Comparison of ENCODE assay signal across 8 cellular contexts in the genomic region with DNA sequence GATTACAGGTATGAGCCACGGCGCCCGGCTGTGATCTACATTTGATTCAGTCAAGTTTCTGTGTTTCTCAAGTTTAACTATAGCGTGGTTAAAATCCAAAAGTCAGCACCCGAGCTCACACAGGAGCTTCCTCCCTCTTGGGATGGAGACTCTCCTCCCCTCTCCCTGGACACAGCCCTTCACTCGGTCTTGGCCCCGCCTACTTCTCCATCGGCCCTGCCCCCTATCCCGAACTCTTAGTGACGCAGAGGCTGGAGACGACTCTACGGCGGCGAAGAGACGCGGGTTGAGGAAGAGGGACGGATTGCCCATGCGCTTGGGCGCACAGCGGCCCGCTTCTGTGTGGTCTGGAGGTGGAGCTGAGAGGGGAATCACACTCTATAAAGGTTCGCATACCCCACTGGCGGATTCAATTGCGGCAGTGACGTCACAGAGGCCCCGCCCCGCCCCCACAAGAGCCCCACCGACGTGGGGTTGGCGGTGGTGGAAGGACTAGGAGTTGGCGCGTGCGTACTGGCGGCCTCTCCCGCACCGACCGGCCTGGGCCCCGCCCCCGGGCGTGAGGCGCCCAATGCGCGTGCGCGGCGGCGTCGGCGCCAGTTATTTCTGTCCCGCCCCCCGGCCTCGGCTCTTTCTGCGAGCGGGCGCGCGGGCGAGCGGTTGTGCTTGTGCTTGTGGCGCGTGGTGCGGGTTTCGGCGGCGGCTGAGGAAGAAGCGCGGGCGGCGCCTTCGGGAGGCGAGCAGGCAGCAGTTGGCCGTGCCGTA. TPM values are rescaled to one million over a fixed set of nuclear protein-coding genes. Genes with fewer than 3 reads are reported as not detected.
A peak's percentile ranks its signal among the peaks of the same experiment; 100 is the strongest.
DNase-seq lines count a peak whose midpoint lies in the region; ATAC-seq and TF ChIP-seq lines count a peak whose summit lies in the region.

A gene (plus strand): TSS at position 239 of the 765 bp plus-strand sequence. CDS start 694 bp downstream, outside the sequence.

- H3K27ac ChIP-seq in PC-9: peak within 1 kb of the TSS; percentile 88
- H3K27ac ChIP-seq in cardiac muscle cell: peak within 1 kb of the TSS; percentile 90
- peak within 1 kb of the TSS; percentile 97 for H3K27ac ChIP-seq in psoas muscle
- peak within 1 kb of the TSS; percentile 96 for H3K27ac ChIP-seq in vagina

- no peaks in the 10 kb centered on the region for H3K27me3 Mint-ChIP-seq in activated naive CD8-positive, alpha-beta T cell

- peaks cover 7% of the 10 kb centered on the region; the same call in 1 of the 2 replicates for H3F3A ChIP-seq in PC-9 (ENCODE audit: insufficient read depth, low read depth)

- H3K4me1 Mint-ChIP-seq in activated naive CD8-positive, alpha-beta T cell (ENCODE audit: low read depth): peaks cover 32% of the 10 kb centered on the region

- ATAC-seq in HG02588 (IDR thresholded peaks at IDR 0.05; ENCODE audit: unreplicated experiment) (peak; percentile 71), psoas muscle (peak; percentile 94 to 96 (median 96))

- peak within 1 kb of the TSS; percentile 96 for H3K27ac Mint-ChIP-seq in activated naive CD8-positive, alpha-beta T cell

- peaks cover 29% of the 10 kb centered on the region for H4K20me1 ChIP-seq in PC-9 (ENCODE audit: insufficient read depth)

- intact Hi-C loops in PC-9 (cut with micrococcal nuclease; ENCODE audit: unreplicated experiment) (loop anchor here (1.0 kb wide), 1 partner anchor 361 kb away; a partner anchor contains a TSS), psoas muscle (cut with DNase I) (loop anchor here in 1 of 2 donors (2.0 kb wide), 1 partner anchor 23 kb away; no protein-coding TSS in a partner anchor), vagina (cut with DNase I) (no loop called here)

- peak within 1 kb of the TSS; percentile 95 for H3K4me2 ChIP-seq in PC-9

- CTCF ChIA-PET in GM10248 (lab: Yijun Ruan, JAX) (interaction anchor here (1.0 to 2.3 kb wide), 4 partner anchors 10 to 37 kb away, joined by 3 to 23 read pairs (median 9); a partner anchor contains a TSS), PC-9 (lab: Charles Lee) (no interaction called here)

- H2AFZ ChIP-seq in PC-9: peak within 1 kb of the TSS; percentile 89

- peak; percentile 100 for DNase-seq in GM10248 (ENCODE audit: extremely low spot score)
- DNase-seq in PC-9: peak; percentile 90 to 98
- peak; percentile 98 to 100 for DNase-seq in cardiac muscle cell (ENCODE audit: low read depth in 1 of 2, low spot score in 1 of 2)
- DNase-seq in psoas muscle: peak; percentile 98 to 99
- peak in 1 of 2 donors; percentile 99 for DNase-seq in vagina (ENCODE audit: extremely low spot score in 2 of 2)
- no peak for DNase-seq in SW 1271 (lab: John Stamatoyannopoulos, UW)

- TF ChIP-seq CTCF in GM10248 (IDR thresholded peaks at IDR 0.05; ENCODE audit: control extremely low read depth, extremely low read depth, low read depth, missing control alignments) (no peak), PC-9 (conservative IDR thresholded peaks at IDR 0.05) (no peak), cardiac muscle cell (IDR thresholded peaks at IDR 0.05; ENCODE audit: low read depth, low read length) (no peak), psoas muscle (IDR thresholded peaks at IDR 0.05) (no peak), vagina (IDR thresholded peaks at IDR 0.05) (no peak)

- H3K36me3 ChIP-seq in PC-9 (ENCODE audit: low read depth) (peaks cover 5% of the 10 kb centered on the region; the same call in 1 of the 2 replicates), cardiac muscle cell (peaks cover 20% of the 10 kb centered on the region), psoas muscle (ENCODE audit: insufficient read depth in 1 of 2, low read depth in 1 of 2) (peaks cover 14 to 38% of the 10 kb centered on the region in 2 donors), vagina (peaks cover 0 to 26% of the 10 kb centered on the region in 2 donors)

- H3K4me1 ChIP-seq in PC-9 (replicated peaks; ENCODE audit: insufficient read depth) (peaks cover 10% of the 10 kb centered on the region; the same call in 1 of the 2 replicates), cardiac muscle cell (ENCODE audit: low read depth) (peaks cover 12% of the 10 kb centered on the region), psoas muscle (peaks cover 20% of the 10 kb centered on the region), vagina (peaks cover 34% of the 10 kb centered on the region)

- WGBS in psoas muscle, 3 donors: 0 to 1% (median 0%) methylated on average over 54 to 73 of the region's 73 CpGs

- H3K79me2 ChIP-seq in PC-9 (ENCODE audit: low read depth): peaks cover 41% of the 10 kb centered on the region

- BruUV-seq in PC-9 (replicated peaks; lab: Mats Ljungman, UMichigan): TSS peak; percentile 100

- H3K4me3 ChIP-seq in PC-9: peak within 1 kb of the TSS; percentile 76
- H3K4me3 ChIP-seq in cardiac muscle cell: peak within 1 kb of the TSS; percentile 84
- H3K4me3 ChIP-seq in psoas muscle: peak within 1 kb of the TSS; percentile 95
- H3K4me3 ChIP-seq in vagina: peak within 1 kb of the TSS; percentile 94 to 99

- peak within 1 kb of the TSS; percentile 96 for H3K4me3 Mint-ChIP-seq in activated naive CD8-positive, alpha-beta T cell

- H3K27me3 ChIP-seq in PC-9 (ENCODE audit: insufficient read depth, low read depth) (no peaks in the 10 kb centered on the region), cardiac muscle cell (peaks cover 26% of the 10 kb centered on the region), psoas muscle (ENCODE audit: insufficient read depth in 3 of 3, low read length in 2 of 3) (peaks cover 0 to 7% (median 0%) of the 10 kb centered on the region in 3 donors), vagina (no peaks in the 10 kb centered on the region)

- H3K9me3 ChIP-seq in PC-9 (ENCODE audit: insufficient read depth, low read depth) (no peaks in the 10 kb centered on the region), cardiac muscle cell (ENCODE audit: low read depth) (no peaks in the 10 kb centered on the region), psoas muscle (no peaks in the 10 kb centered on the region), vagina (no peaks in the 10 kb centered on the region)

- peaks cover 13% of the 10 kb centered on the region for H3K36me3 Mint-ChIP-seq in activated naive CD8-positive, alpha-beta T cell

- no peaks in the 10 kb centered on the region for H3K9me3 Mint-ChIP-seq in activated naive CD8-positive, alpha-beta T cell (ENCODE audit: low read depth)

- TF ChIP-seq POLR2A in vagina (IDR thresholded peaks at IDR 0.05): peak; percentile 75 to 98

- no peaks in the 10 kb centered on the region for H3K9me2 ChIP-seq in PC-9 (ENCODE audit: insufficient read depth)

- POLR2A ChIA-PET in GM10248 (lab: Yijun Ruan, JAX) (interaction anchor here (0.5 to 2.9 kb wide), 7 partner anchors 10 to 240 kb away, joined by 3 to 32 read pairs (median 4); a partner anchor contains a TSS), PC-9 (lab: Charles Lee; ENCODE audit: unreplicated experiment) (interaction anchor here (0.6 to 0.8 kb wide), 6 partner anchors 11 to 252 kb away, joined by 3 to 23 read pairs (median 3); a partner anchor contains a TSS)

RNA-seq across cellular contexts. Expression of the gene that starts here (rescaled TPM):
- total RNA-seq in PC-9 (2021) (311 and 322 TPM in 2 replicates), cardiac muscle cell (563 and 650 TPM in 2 replicates), psoas muscle (100 to 1,000 TPM; 165 to 212 (median 197) TPM), vagina (274 TPM)
- polyA plus RNA-seq in cardiac muscle cell (303 and 343 TPM in 2 replicates), psoas muscle (100 to 1,000 TPM; 141 to 154 (median 147) TPM)

Comparison
In these comparisons a context has a peak if more than half of its experiments do, and no peak if none do; other contexts are left out.
1. DNase-seq: peak in GM10248 (single experiment), PC-9 (2 of 2), cardiac muscle cell (2 of 2) and psoas muscle (2 of 2); none in SW 1271 (0 of 2).
2. Peak in every context shown above with its lines, with median percentiles within 50 percentile points of each other: H3K27ac ChIP-seq and H3K4me3 ChIP-seq.